Comparison of ENCODE assay signal across 23 cellular contexts in the genomic region with DNA sequence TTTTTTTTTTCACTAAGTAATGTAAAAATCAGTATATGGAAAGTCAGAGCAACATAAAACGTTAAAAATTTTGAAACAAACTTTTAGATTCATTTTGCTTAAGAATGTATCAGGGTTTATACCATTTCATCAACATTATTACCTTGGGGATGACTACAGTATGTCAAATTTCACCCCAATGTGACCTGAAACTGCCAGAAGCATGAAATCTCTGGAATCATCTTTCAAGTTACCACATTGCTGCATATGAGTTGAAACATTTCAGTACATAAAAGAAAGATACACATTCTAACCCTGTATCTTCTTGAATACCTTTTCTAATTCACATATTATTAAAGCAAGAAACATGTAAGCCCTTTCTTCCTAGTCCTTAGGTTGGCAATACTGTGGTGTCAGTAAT. TPM values are rescaled to one million over a fixed set of nuclear protein-coding genes. Genes with fewer than 3 reads are reported as not detected.
A peak's percentile ranks its signal among the peaks of the same experiment; 100 is the strongest.
DNase-seq lines count a peak whose midpoint lies in the region; ATAC-seq and TF ChIP-seq lines count a peak whose summit lies in the region.
"Had no signal": no experiment of that assay in that cellular context is flagged by ENCODE, and none has a peak within 500 bp of the region (broad histone marks: within the 10 kb centered on the region; RNA-seq: fewer than 3 reads in every experiment).

No MANE protein-coding gene starts in this region.

- no peak overlapping the region for H2AFZ ChIP-seq in PC-3 (ENCODE audit: low read length)

- 0 out of 2 replicates have a peak overlapping the region, but pooled peaks have one; percentile 86 for H3K4me2 ChIP-seq in PC-3 (ENCODE audit: low read length)

- peaks cover 0 to 2% (median 0%) of the 10 kb centered on the region in 11 donors for H3K9me3 Mint-ChIP-seq in naive thymus-derived CD4-positive, alpha-beta T cell
- no peaks in the 10 kb centered on the region for H3K9me3 Mint-ChIP-seq in type B pancreatic cell
- H3K9me3 Mint-ChIP-seq: activated naive CD4-positive, alpha-beta T cell treated with anti-CD3 and anti-CD28 coated beads, Interleukin-2, amount 50 U/mL, for 24 hours; activated T-helper 2 cell treated with anti-CD3 and anti-CD28 coated beads, Interferon-gamma antibody, Interleukin-2, Interleukin-4, amounts not matched to agents 10 μg/mL and 5 μg/mL and 100 μg/mL, durations not matched to agents 14 hours and 24 hours and 36 hours; memory B cell; stimulated activated naive CD8-positive, alpha-beta T cell treated with anti-CD3 and anti-CD28 coated beads, Interleukin-15, amount 100 ng/mL, for 72 hours had no signal

- H3K36me3 ChIP-seq in PC-3 (ENCODE audit: low read depth, low read length) (no peaks in the 10 kb centered on the region), breast epithelium (no peaks in the 10 kb centered on the region)
- H3K36me3 ChIP-seq in naive thymus-derived CD4-positive, alpha-beta T cell (ENCODE audit: control insufficient read depth in 2 of 3, insufficient read depth in 3 of 3, low read length in 3 of 3), result no peaks in the 10 kb centered on the region
- H3K36me3 ChIP-seq: tibial artery had no signal

- TF ChIP-seq POLR2A in breast epithelium (IDR thresholded peaks at IDR 0.05), result no peak

- no peak overlapping the region for H3K9ac ChIP-seq in PC-3 (ENCODE audit: low read length)

- TF ChIP-seq CTCF in PC-3 (conservative IDR thresholded peaks at IDR 0.05; ENCODE audit: low read depth, low read length), result no peak
- no peak for TF ChIP-seq CTCF in breast epithelium (IDR thresholded peaks at IDR 0.05)
- no peak for TF ChIP-seq CTCF in type B pancreatic cell (conservative IDR thresholded peaks at IDR 0.05)

- peaks cover 0 to 27% (median 10%) of the 10 kb centered on the region in 5 donors for H3K36me3 Mint-ChIP-seq in naive thymus-derived CD4-positive, alpha-beta T cell
- H3K36me3 Mint-ChIP-seq in type B pancreatic cell, result peaks cover 12% of the 10 kb centered on the region

- no peak overlapping the region for H3K4me3 Mint-ChIP-seq in naive thymus-derived CD4-positive, alpha-beta T cell
- H3K4me3 Mint-ChIP-seq in type B pancreatic cell, result no peak overlapping the region
- H3K4me3 Mint-ChIP-seq: activated naive CD4-positive, alpha-beta T cell treated with anti-CD3 and anti-CD28 coated beads, Interleukin-2, amount 50 U/mL, for 24 hours; memory B cell; stimulated activated naive CD8-positive, alpha-beta T cell treated with anti-CD3 and anti-CD28 coated beads, Interleukin-15, amount 100 ng/mL, for 72 hours had no signal

- no peak for ATAC-seq in PC-3
- no peak for ATAC-seq in naive thymus-derived CD4-positive, alpha-beta T cell
- ATAC-seq: right cardiac atrium; stimulated activated naive CD8-positive, alpha-beta T cell treated with anti-CD3 and anti-CD28 coated beads, Interleukin-15, amount 100 ng/mL, for 72 hours had no signal

- peaks cover 58% of the 10 kb centered on the region for H3K79me2 ChIP-seq in PC-3 (ENCODE audit: low read length)

- H3K4me1 ChIP-seq in PC-3 (ENCODE audit: insufficient read depth, low read length), result peaks cover 95% of the 10 kb centered on the region
- H3K4me1 ChIP-seq in breast epithelium, result peaks cover 17 to 39% of the 10 kb centered on the region in 2 donors
- peaks cover 11 to 42% of the 10 kb centered on the region in 2 donors for H3K4me1 ChIP-seq in naive thymus-derived CD4-positive, alpha-beta T cell (ENCODE audit: control insufficient read depth in 2 of 2, insufficient read depth in 2 of 2, low read length in 2 of 2)

- no peaks in the 10 kb centered on the region for H3K9me2 ChIP-seq in PC-3 (replicated peaks; ENCODE audit: low read length)

- BruUV-seq in PC-3 (replicated peaks; lab: Mats Ljungman, UMichigan), result no TSS peak

- no peaks in the 10 kb centered on the region for H4K20me1 ChIP-seq in PC-3 (ENCODE audit: low read length)

- peak overlapping the region in 6 of 9 donors; percentile 60 to 95 (median 82) for H3K27ac Mint-ChIP-seq in naive thymus-derived CD4-positive, alpha-beta T cell
- peak overlapping the region; percentile 51 for H3K27ac Mint-ChIP-seq in type B pancreatic cell
- H3K27ac Mint-ChIP-seq: activated T-helper 2 cell treated with anti-CD3 and anti-CD28 coated beads, Interferon-gamma antibody, Interleukin-2, Interleukin-4, amounts not matched to agents 10 μg/mL and 5 μg/mL and 100 μg/mL, durations not matched to agents 14 hours and 24 hours and 36 hours; stimulated activated naive CD8-positive, alpha-beta T cell treated with anti-CD3 and anti-CD28 coated beads, Interleukin-15, amount 100 ng/mL, for 72 hours had no signal

- H3K27me3 Mint-ChIP-seq in naive thymus-derived CD4-positive, alpha-beta T cell, result no peaks in the 10 kb centered on the region
- H3K27me3 Mint-ChIP-seq in type B pancreatic cell, result no peaks in the 10 kb centered on the region
- H3K27me3 Mint-ChIP-seq: activated naive CD4-positive, alpha-beta T cell treated with anti-CD3 and anti-CD28 coated beads, Interleukin-2, amount 50 U/mL, for 24 hours; memory B cell; stimulated activated naive CD8-positive, alpha-beta T cell treated with anti-CD3 and anti-CD28 coated beads, Interleukin-15, amount 100 ng/mL, for 72 hours had no signal

- peaks cover 14% of the 10 kb centered on the region for H3F3A ChIP-seq in PC-3 (ENCODE audit: low read length, unreplicated experiment)

- CTCF ChIA-PET in PC-3 (lab: Charles Lee), result no interaction called here
- CTCF ChIA-PET in naive thymus-derived CD4-positive, alpha-beta T cell (lab: Charles Lee), result interaction anchor here (1.0 to 1.9 kb wide), 4 partner anchors 30 to 103 kb away, joined by 3 to 6 read pairs (median 4); partner anchors contain the start of gene MAML2

- H3K27ac ChIP-seq in PC-3 (ENCODE audit: low read length), result no peak overlapping the region; the same call in 1 of the 2 replicates
- H3K27ac ChIP-seq in breast epithelium, result peak overlapping the region; percentile 76 to 92
- H3K27ac ChIP-seq in naive thymus-derived CD4-positive, alpha-beta T cell (ENCODE audit: low read depth, low read length), result peak overlapping the region; percentile 18

- H3K9me3 ChIP-seq in PC-3 (ENCODE audit: low read length) (no peaks in the 10 kb centered on the region), breast epithelium (no peaks in the 10 kb centered on the region)
- H3K9me3 ChIP-seq in naive thymus-derived CD4-positive, alpha-beta T cell (ENCODE audit: control insufficient read depth in 2 of 3, low read length in 3 of 3), result no peaks in the 10 kb centered on the region
- H3K9me3 ChIP-seq: tibial artery had no signal

- no peak overlapping the region for H3K4me3 ChIP-seq in PC-3 (ENCODE audit: low read length)
- H3K4me3 ChIP-seq in breast epithelium, result no peak overlapping the region
- no peak overlapping the region for H3K4me3 ChIP-seq in naive thymus-derived CD4-positive, alpha-beta T cell (ENCODE audit: low read length)
- H3K4me3 ChIP-seq: tibial artery had no signal

- DNase-seq in PC-3, result no peak
- no peak for DNase-seq in breast epithelium (ENCODE audit: low spot score in 2 of 2)
- no peak for DNase-seq in naive thymus-derived CD4-positive, alpha-beta T cell
- DNase-seq in type B pancreatic cell (ENCODE audit: extremely low spot score, unreplicated experiment), result no peak
- no peak for DNase-seq in NCI-H187 (lab: John Stamatoyannopoulos, UW)
- DNase-seq in NCI-H2029 (lab: John Stamatoyannopoulos, UW), result no peak
- no peak for DNase-seq in NCI-H446 treated with DMSO at 0.1 percent for 48 hours (lab: John Stamatoyannopoulos, UW)
- DNase-seq: activated CD4-positive, alpha-beta T cell treated with anti-CD3 and anti-CD28 coated beads for 48 hours; activated CD8-positive, alpha-beta memory T cell treated with anti-CD3 and anti-CD28 coated beads for 24 hours; activated T-cell treated with anti-CD3 and anti-CD28 coated beads for 4 hours; amygdala; C1 segment of cervical spinal cord; NCI-H2029 treated with DMSO at 0.1 percent for 48 hours; NCI-H526; right cardiac atrium; SIG-M5; stimulated activated CD8-positive, alpha-beta memory T cell treated with anti-CD3 and anti-CD28 coated beads, Interleukin-4, amount 100 ng/mL, for 48 hours; stimulated activated naive CD8-positive, alpha-beta T cell treated with anti-CD3 and anti-CD28 coated beads, Interleukin-15, amount 100 ng/mL, for 72 hours; T1000; tibial artery had no signal

- POLR2A ChIA-PET in PC-3 (lab: Charles Lee; ENCODE audit: unreplicated experiment), result no interaction called here
- POLR2A ChIA-PET in naive thymus-derived CD4-positive, alpha-beta T cell (lab: Charles Lee), result interaction anchor here (0.7 to 1.0 kb wide), 2 partner anchors 26 to 33 kb away, joined by 3 read pairs; partner anchors contain the start of gene MAML2

- H3K4me1 Mint-ChIP-seq in naive thymus-derived CD4-positive, alpha-beta T cell, result peaks cover 44 to 100% (median 94%) of the 10 kb centered on the region in 7 donors
- H3K4me1 Mint-ChIP-seq in type B pancreatic cell (ENCODE audit: unreplicated experiment), result peaks cover 56% of the 10 kb centered on the region

- intact Hi-C loops in PC-3 (cut with micrococcal nuclease), result loop anchor here (2.0 to 5.0 kb wide), 2 partner anchors 48 to 67 kb away; no protein-coding TSS in a partner anchor
- intact Hi-C loops in breast epithelium (cut with DNase I; ENCODE audit: low total_unique reads), result no loop called here
- intact Hi-C loops in naive thymus-derived CD4-positive, alpha-beta T cell (cut with micrococcal nuclease), result no loop called here

- no peaks in the 10 kb centered on the region for H3K27me3 ChIP-seq in PC-3 (ENCODE audit: low read length)
- no peaks in the 10 kb centered on the region for H3K27me3 ChIP-seq in breast epithelium
- H3K27me3 ChIP-seq in naive thymus-derived CD4-positive, alpha-beta T cell (ENCODE audit: control insufficient read depth in 2 of 2, insufficient read depth in 2 of 2, low read length in 2 of 2), result no peaks in the 10 kb centered on the region
- H3K27me3 ChIP-seq: tibial artery had no signal

RNA-seq across cellular contexts. Expression of gene MAML2, which starts 32.8 kb away (rescaled TPM):
- 10.3 and 10.9 TPM in 2 replicates for total RNA-seq in PC-3 (2014; rRNA removed)
- total RNA-seq in breast epithelium, result 10 to 100 TPM; 45.6 to 82.8 (median 68.2) TPM
- 10 to 100 TPM; 15.6 to 81.3 (median 68.2) TPM for total RNA-seq in naive thymus-derived CD4-positive, alpha-beta T cell
- 10 to 100 TPM; 12.6 to 38.6 TPM for polyA plus RNA-seq in naive thymus-derived CD4-positive, alpha-beta T cell
- 20.8 and 33.6 TPM in 2 replicates for total RNA-seq in type B pancreatic cell (ENCODE audit: low replicate concordance)
